1 cellular context compared by ENCODE assay signal in the genomic region with DNA sequence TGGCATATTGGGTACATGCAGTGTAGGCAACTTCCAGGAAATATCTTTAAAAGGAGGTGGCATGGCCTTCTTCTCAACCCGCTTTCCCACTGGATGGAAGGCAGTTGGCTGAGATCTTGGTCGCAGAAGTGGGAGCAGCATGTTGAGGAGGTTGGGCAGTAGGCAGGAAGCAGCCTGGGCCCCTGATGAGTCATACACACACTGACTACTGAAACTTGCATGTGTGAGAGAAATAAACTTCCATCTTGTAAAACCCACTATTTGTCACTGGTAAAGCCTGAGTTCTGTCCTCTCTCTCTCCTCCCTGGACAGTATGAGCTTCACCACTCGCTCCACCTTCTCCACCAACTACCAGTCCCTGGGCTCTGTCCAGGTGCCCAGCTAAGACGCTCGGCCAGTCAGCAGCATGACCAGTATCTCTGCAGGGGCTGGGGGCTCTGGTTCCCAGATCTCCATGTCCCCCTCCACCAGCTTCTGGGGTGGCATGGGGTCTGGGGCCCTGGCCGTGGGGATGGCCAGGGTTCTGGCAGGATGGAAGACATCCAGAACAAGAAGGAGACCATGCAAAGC.
TF ChIP-seq lines count a peak whose summit lies in the region.

No MANE protein-coding gene starts in this region.

TF ChIP-seq in GM12878, 131 proteins besides CTCF, POLR2A, EP300 and RAD21 (continued from another document):
- TF ChIP-seq MYC (IDR thresholded peaks at IDR 0.05; ENCODE audit: insufficient read depth, insufficient read length, insufficient replicate concordance, low read length, severe bottlenecking) (no peak), KAT2A (conservative IDR thresholded peaks at IDR 0.05; ENCODE audit: control insufficient read depth, low read depth, low read length) (no peak), TARDBP (IDR thresholded peaks at IDR 0.05; ENCODE audit: borderline replicate concordance) (no peak), HDAC6 (IDR thresholded peaks at IDR 0.05; ENCODE audit: unreplicated experiment) (no peak), SP1 (IDR thresholded peaks at IDR 0.05; ENCODE audit: low read depth, low read length) (peak; percentile 65), BRCA1 (IDR thresholded peaks at IDR 0.05; ENCODE audit: low read depth, low read length) (no peak), KLF5 (IDR thresholded peaks at IDR 0.05; ENCODE audit: partially characterized antibody) (no peak), CREB1 (IDR thresholded peaks at IDR 0.05; ENCODE audit: low read depth) (peak; percentile 60; the same call in 1 of the 2 replicates), LARP7 (IDR thresholded peaks at IDR 0.05) (no peak), NR2F1 (conservative IDR thresholded peaks at IDR 0.05) (no peak)
- TF ChIP-seq, protein P1, sequence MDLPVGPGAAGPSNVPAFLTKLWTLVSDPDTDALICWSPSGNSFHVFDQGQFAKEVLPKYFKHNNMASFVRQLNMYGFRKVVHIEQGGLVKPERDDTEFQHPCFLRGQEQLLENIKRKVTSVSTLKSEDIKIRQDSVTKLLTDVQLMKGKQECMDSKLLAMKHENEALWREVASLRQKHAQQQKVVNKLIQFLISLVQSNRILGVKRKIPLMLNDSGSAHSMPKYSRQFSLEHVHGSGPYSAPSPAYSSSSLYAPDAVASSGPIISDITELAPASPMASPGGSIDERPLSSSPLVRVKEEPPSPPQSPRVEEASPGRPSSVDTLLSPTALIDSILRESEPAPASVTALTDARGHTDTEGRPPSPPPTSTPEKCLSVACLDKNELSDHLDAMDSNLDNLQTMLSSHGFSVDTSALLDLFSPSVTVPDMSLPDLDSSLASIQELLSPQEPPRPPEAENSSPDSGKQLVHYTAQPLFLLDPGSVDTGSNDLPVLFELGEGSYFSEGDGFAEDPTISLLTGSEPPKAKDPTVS (IDR thresholded peaks at IDR 0.05; ENCODE audit: low read depth, low read length) = no peak
- TF ChIP-seq, protein P2, sequence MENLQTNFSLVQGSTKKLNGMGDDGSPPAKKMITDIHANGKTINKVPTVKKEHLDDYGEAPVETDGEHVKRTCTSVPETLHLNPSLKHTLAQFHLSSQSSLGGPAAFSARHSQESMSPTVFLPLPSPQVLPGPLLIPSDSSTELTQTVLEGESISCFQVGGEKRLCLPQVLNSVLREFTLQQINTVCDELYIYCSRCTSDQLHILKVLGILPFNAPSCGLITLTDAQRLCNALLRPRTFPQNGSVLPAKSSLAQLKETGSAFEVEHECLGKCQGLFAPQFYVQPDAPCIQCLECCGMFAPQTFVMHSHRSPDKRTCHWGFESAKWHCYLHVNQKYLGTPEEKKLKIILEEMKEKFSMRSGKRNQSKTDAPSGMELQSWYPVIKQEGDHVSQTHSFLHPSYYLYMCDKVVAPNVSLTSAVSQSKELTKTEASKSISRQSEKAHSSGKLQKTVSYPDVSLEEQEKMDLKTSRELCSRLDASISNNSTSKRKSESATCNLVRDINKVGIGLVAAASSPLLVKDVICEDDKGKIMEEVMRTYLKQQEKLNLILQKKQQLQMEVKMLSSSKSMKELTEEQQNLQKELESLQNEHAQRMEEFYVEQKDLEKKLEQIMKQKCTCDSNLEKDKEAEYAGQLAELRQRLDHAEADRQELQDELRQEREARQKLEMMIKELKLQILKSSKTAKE (IDR thresholded peaks at IDR 0.05; ENCODE audit: low read depth, poor library complexity, severe bottlenecking) = no peak
- TF ChIP-seq, protein P3, sequence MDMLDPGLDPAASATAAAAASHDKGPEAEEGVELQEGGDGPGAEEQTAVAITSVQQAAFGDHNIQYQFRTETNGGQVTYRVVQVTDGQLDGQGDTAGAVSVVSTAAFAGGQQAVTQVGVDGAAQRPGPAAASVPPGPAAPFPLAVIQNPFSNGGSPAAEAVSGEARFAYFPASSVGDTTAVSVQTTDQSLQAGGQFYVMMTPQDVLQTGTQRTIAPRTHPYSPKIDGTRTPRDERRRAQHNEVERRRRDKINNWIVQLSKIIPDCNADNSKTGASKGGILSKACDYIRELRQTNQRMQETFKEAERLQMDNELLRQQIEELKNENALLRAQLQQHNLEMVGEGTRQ (IDR thresholded peaks at IDR 0.05; ENCODE audit: borderline replicate concordance, low read depth, low read length) = no peak
- TF ChIP-seq, protein P4, sequence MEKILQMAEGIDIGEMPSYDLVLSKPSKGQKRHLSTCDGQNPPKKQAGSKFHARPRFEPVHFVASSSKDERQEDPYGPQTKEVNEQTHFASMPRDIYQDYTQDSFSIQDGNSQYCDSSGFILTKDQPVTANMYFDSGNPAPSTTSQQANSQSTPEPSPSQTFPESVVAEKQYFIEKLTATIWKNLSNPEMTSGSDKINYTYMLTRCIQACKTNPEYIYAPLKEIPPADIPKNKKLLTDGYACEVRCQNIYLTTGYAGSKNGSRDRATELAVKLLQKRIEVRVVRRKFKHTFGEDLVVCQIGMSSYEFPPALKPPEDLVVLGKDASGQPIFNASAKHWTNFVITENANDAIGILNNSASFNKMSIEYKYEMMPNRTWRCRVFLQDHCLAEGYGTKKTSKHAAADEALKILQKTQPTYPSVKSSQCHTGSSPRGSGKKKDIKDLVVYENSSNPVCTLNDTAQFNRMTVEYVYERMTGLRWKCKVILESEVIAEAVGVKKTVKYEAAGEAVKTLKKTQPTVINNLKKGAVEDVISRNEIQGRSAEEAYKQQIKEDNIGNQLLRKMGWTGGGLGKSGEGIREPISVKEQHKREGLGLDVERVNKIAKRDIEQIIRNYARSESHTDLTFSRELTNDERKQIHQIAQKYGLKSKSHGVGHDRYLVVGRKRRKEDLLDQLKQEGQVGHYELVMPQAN (conservative IDR thresholded peaks at IDR 0.05) = no peak
